ENCODE assay signal across 8 cellular contexts in genomic region chr20:35615667-35616464, GRCh38. TPM values are rescaled to one million over a fixed set of nuclear protein-coding genes. Genes with fewer than 3 reads are reported as not detected.
DNase-seq lines count a peak whose midpoint lies in the region; ATAC-seq, FAIRE-seq and TF ChIP-seq lines count a peak whose summit lies in the region.

A gene with protein sequence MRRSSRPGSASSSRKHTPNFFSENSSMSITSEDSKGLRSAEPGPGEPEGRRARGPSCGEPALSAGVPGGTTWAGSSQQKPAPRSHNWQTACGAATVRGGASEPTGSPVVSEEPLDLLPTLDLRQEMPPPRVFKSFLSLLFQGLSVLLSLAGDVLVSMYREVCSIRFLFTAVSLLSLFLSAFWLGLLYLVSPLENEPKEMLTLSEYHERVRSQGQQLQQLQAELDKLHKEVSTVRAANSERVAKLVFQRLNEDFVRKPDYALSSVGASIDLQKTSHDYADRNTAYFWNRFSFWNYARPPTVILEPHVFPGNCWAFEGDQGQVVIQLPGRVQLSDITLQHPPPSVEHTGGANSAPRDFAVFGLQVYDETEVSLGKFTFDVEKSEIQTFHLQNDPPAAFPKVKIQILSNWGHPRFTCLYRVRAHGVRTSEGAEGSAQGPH (plus strand): TSS chr20:35615829. CDS start chr20:35616004, 175 bp downstream.

- ATAC-seq in HCT116 (peak; percentile 83), SK-N-SH treated with all-trans-retinoic acid at 6 μM for 48 hours (peak; percentile 82), Right ventricle myocardium inferior (peak; percentile 95), pancreas (peak; percentile 79 to 90 (median 84))

- no peak for TF ChIP-seq POLR2A in HCT116 (IDR thresholded peaks at IDR 0.05; ENCODE audit: borderline replicate concordance, extremely low read depth, insufficient read depth, insufficient read length)
- TF ChIP-seq POLR2A in tibial nerve (IDR thresholded peaks at IDR 0.05), result peak; percentile 25 to 67

- peak within 1 kb of the TSS; percentile 87 for H3K4me3 Mint-ChIP-seq in activated naive CD8-positive, alpha-beta T cell

- no peaks in the 10 kb centered on the region for H3K36me3 Mint-ChIP-seq in activated naive CD8-positive, alpha-beta T cell

- H3K4me1 Mint-ChIP-seq in activated naive CD8-positive, alpha-beta T cell (ENCODE audit: low read depth), result peaks cover 33% of the 10 kb centered on the region

- H3K36me3 ChIP-seq in HCT116 (ENCODE audit: control insufficient read depth in 1 of 2, insufficient read depth in 2 of 2, low read length in 2 of 2) (no peaks in the 10 kb centered on the region), pancreas (no peaks in the 10 kb centered on the region), tibial nerve (peaks cover 0 to 3% (median 0%) of the 10 kb centered on the region in 3 donors)

- CTCF ChIA-PET in HCT116 (lab: Charles Lee), result interaction anchor here (0.8 kb wide), 1 partner anchor 339 kb away, joined by 4 read pairs; the partner anchor contains the start of gene SCAND1

- no peaks in the 10 kb centered on the region for H3K9me2 ChIP-seq in HCT116 (ENCODE audit: insufficient read depth)

- H3K79me2 ChIP-seq in HCT116 (ENCODE audit: insufficient read depth, low read length), result 0 out of 2 replicates have a peak, but pooled peaks cover 5% of the 10 kb centered on the region

- intact Hi-C loops in HCT116 (cut with micrococcal nuclease), result loop anchor here (5.0 kb wide), 1 partner anchor 74 kb away; the partner anchor contains the start of gene ERGIC3
- intact Hi-C loops in Right ventricle myocardium inferior (cut with DNase I), result loop anchor here (2.0 to 10.0 kb wide), 2 partner anchors 47 to 269 kb away; no protein-coding TSS in a partner anchor
- intact Hi-C loops in pancreas (cut with DNase I), result no loop called here

- H3K27me3 ChIP-seq in HCT116 (ENCODE audit: insufficient read depth, low read length) (no peaks in the 10 kb centered on the region), pancreas (no peaks in the 10 kb centered on the region), tibial nerve (no peaks in the 10 kb centered on the region)

- no peak for FAIRE-seq in pancreas (lab: Jason Lieb, UNC)

- peak within 1 kb of the TSS; percentile 72 for H3K9ac ChIP-seq in HCT116 (ENCODE audit: low read length)

- H3K9me3 ChIP-seq in HCT116 (ENCODE audit: control insufficient read depth in 1 of 2, insufficient read depth in 1 of 2, low read depth in 1 of 2, low read length in 2 of 2), result no peaks in the 10 kb centered on the region
- no peaks in the 10 kb centered on the region for H3K9me3 ChIP-seq in pancreas
- no peaks in the 10 kb centered on the region for H3K9me3 ChIP-seq in tibial nerve

- DNase-seq in GM03348 (ENCODE audit: low spot score), result peak; percentile 100
- DNase-seq in HCT116 (ENCODE audit: low read depth, low spot score), result no peak
- DNase-seq in MV-4-11 (lab: John Stamatoyannopoulos, UW), result peak; percentile 58
- DNase-seq in Right ventricle myocardium inferior (ENCODE audit: missing footprints), result peak; percentile 99
- DNase-seq in pancreas, result peak; percentile 99 to 100 (median 100)
- DNase-seq in tibial nerve (ENCODE audit: low spot score in 2 of 2), result peak; percentile 99

- peak within 1 kb of the TSS; percentile 94 for H3K27ac Mint-ChIP-seq in activated naive CD8-positive, alpha-beta T cell

- TF ChIP-seq RAD21 in HCT116 (IDR thresholded peaks at IDR 0.05; ENCODE audit: low read depth), result no peak

- peak within 1 kb of the TSS; percentile 4 for H2AFZ ChIP-seq in HCT116 (ENCODE audit: low read depth, low read length, poor library complexity, severe bottlenecking)

- H3K4me1 ChIP-seq in HCT116 (ENCODE audit: control insufficient read depth in 1 of 2, insufficient read depth in 2 of 2, low read length in 2 of 2), result peaks cover 19 to 48% of the 10 kb centered on the region in 2 experiments
- peaks cover 3 to 10% (median 7%) of the 10 kb centered on the region in 3 donors for H3K4me1 ChIP-seq in pancreas
- H3K4me1 ChIP-seq in tibial nerve, result peaks cover 0 to 41% (median 27%) of the 10 kb centered on the region in 4 donors

- TF ChIP-seq EP300 in tibial nerve (IDR thresholded peaks at IDR 0.05), result peak; percentile 11 to 73

- no peaks in the 10 kb centered on the region for H3K9me3 Mint-ChIP-seq in activated naive CD8-positive, alpha-beta T cell (ENCODE audit: low read depth)

- no peaks in the 10 kb centered on the region for H3K27me3 Mint-ChIP-seq in activated naive CD8-positive, alpha-beta T cell

- no peaks in the 10 kb centered on the region for H4K20me1 ChIP-seq in HCT116 (ENCODE audit: insufficient read depth)

- peak within 1 kb of the TSS; percentile 93 for H3K27ac ChIP-seq in HCT116 (ENCODE audit: low read depth, low read length)
- peak within 1 kb of the TSS; percentile 87 to 90 (median 88) for H3K27ac ChIP-seq in pancreas
- H3K27ac ChIP-seq in tibial nerve, result peak within 1 kb of the TSS; percentile 82 to 94 (median 93)

- peak within 1 kb of the TSS; percentile 63 to 70 for H3K4me3 ChIP-seq in HCT116 (replicated peaks in 1 of 2; ENCODE audit: low read depth in 1 of 2, low read length in 2 of 2)
- peak within 1 kb of the TSS; percentile 36 to 54 (median 41) for H3K4me3 ChIP-seq in pancreas
- H3K4me3 ChIP-seq in tibial nerve, result peak within 1 kb of the TSS; percentile 55 to 75 (median 64)

- TF ChIP-seq CTCF in HCT116 (IDR thresholded peaks at IDR 0.05 in 2 of 3, conservative IDR thresholded peaks at IDR 0.05 in 1 of 3; ENCODE audit: borderline replicate concordance in 1 of 3, insufficient read depth in 1 of 3, low read depth in 2 of 3, low read length in 2 of 3), result no peak
- no peak for TF ChIP-seq CTCF in pancreas (IDR thresholded peaks at IDR 0.05)
- peak in 2 of 5 experiments; percentile 11 to 19 for TF ChIP-seq CTCF in tibial nerve (IDR thresholded peaks at IDR 0.05)

- no TSS peak for BruUV-seq in HCT116 (replicated peaks; lab: Mats Ljungman, UMichigan)

- peak within 1 kb of the TSS; percentile 98 for H3K4me2 ChIP-seq in HCT116 (ENCODE audit: low read length)

- 0% methylated on average over 65 to 68 of the region's 68 CpGs for WGBS in pancreas, 2 donors
- 1% methylated on average over 31 to 32 of the region's 68 CpGs for WGBS in tibial nerve, 2 donors

- POLR2A ChIA-PET in HCT116 (lab: Charles Lee), result interaction anchor here (0.7 to 1.5 kb wide), 5 partner anchors 8 to 161 kb away, joined by 3 to 6 read pairs (median 3); partner anchors contain the start of genes CEP250 and RBM39

- RAD21 ChIA-PET in HCT116 (lab: Charles Lee; ENCODE audit: low non-redundant PET in 1 of 2, low total read pairs in 2 of 2, uncharacterized antibody in 2 of 2, unreplicated experiment in 2 of 2), result no interaction called here

TF ChIP-seq in HCT116, 20 proteins besides CTCF, POLR2A, EP300 and RAD21:
- TF ChIP-seq CEBPB (IDR thresholded peaks at IDR 0.05; ENCODE audit: low read depth), result no peak
- no peak for TF ChIP-seq EZH2 (IDR thresholded peaks at IDR 0.05)
- TF ChIP-seq FOSL1 (IDR thresholded peaks at IDR 0.05; ENCODE audit: low read depth), result no peak
- TF ChIP-seq TCF7L2 (IDR thresholded peaks at IDR 0.05; ENCODE audit: borderline replicate concordance, extremely low read depth, insufficient read depth, insufficient read length), result peak; percentile 30
- TF ChIP-seq POLR2AphosphoS5 (IDR thresholded peaks at IDR 0.05; ENCODE audit: low read depth, low read length), result peak; percentile 84
- TF ChIP-seq EZH2phosphoT487 (IDR thresholded peaks at IDR 0.05; ENCODE audit: borderline replicate concordance), result no peak
- peak; percentile 75; the same call in 1 of the 2 replicates for TF ChIP-seq ZFX (IDR thresholded peaks at IDR 0.05)
- no peak for TF ChIP-seq YY1 (IDR thresholded peaks at IDR 0.05; ENCODE audit: extremely low read depth, insufficient replicate concordance, low read depth, low read length)

TF ChIP-seq in SK-N-SH treated with all-trans-retinoic acid at 6 μM for 48 hours, 23 proteins besides CTCF, POLR2A, EP300 and RAD21 (continues in another document):
- TF ChIP-seq CSDC2 (CRISPR knock-in tag; IDR thresholded peaks at IDR 0.05) (0 out of 2 replicates have a peak, but pooled peaks have one; percentile 40), ZNF8 (CRISPR knock-in tag; IDR thresholded peaks at IDR 0.05) (no peak), TCF4 (CRISPR knock-in tag; IDR thresholded peaks at IDR 0.05; ENCODE audit: borderline replicate concordance) (no peak), PPARA (CRISPR knock-in tag; IDR thresholded peaks at IDR 0.05; ENCODE audit: borderline replicate concordance) (no peak), ZNF565 (CRISPR knock-in tag; conservative IDR thresholded peaks at IDR 0.05; ENCODE audit: low read depth) (no peak), SNAI2 (CRISPR knock-in tag; IDR thresholded peaks at IDR 0.05) (no peak), ZC3H10 (CRISPR knock-in tag; IDR thresholded peaks at IDR 0.05) (no peak)
- TF ChIP-seq, protein P1, sequence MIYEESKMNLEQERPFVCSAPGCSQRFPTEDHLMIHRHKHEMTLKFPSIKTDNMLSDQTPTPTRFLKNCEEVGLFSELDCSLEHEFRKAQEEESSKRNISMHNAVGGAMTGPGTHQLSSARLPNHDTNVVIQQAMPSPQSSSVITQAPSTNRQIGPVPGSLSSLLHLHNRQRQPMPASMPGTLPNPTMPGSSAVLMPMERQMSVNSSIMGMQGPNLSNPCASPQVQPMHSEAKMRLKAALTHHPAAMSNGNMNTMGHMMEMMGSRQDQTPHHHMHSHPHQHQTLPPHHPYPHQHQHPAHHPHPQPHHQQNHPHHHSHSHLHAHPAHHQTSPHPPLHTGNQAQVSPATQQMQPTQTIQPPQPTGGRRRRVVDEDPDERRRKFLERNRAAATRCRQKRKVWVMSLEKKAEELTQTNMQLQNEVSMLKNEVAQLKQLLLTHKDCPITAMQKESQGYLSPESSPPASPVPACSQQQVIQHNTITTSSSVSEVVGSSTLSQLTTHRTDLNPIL (CRISPR knock-in tag; IDR thresholded peaks at IDR 0.05; ENCODE audit: low read depth), result no peak
- TF ChIP-seq, protein P2, sequence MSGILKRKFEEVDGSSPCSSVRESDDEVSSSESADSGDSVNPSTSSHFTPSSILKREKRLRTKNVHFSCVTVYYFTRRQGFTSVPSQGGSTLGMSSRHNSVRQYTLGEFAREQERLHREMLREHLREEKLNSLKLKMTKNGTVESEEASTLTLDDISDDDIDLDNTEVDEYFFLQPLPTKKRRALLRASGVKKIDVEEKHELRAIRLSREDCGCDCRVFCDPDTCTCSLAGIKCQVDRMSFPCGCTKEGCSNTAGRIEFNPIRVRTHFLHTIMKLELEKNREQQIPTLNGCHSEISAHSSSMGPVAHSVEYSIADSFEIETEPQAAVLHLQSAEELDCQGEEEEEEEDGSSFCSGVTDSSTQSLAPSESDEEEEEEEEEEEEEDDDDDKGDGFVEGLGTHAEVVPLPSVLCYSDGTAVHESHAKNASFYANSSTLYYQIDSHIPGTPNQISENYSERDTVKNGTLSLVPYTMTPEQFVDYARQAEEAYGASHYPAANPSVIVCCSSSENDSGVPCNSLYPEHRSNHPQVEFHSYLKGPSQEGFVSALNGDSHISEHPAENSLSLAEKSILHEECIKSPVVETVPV (CRISPR knock-in tag; IDR thresholded peaks at IDR 0.05), result no peak

RNA-seq across cellular contexts. Expression of the gene that starts here (rescaled TPM):
- total RNA-seq in HCT116 (2021; ENCODE audit: unreplicated experiment), result 6.2 TPM
- polyA plus RNA-seq in HCT116 (2012), result 10.3 and 12.9 TPM in 2 replicates
- total RNA-seq in Right ventricle myocardium inferior, result 1.6 TPM
- 10 to 100 TPM; 32.7 to 65.9 (median 38.2) TPM for total RNA-seq in pancreas
- polyA plus RNA-seq in pancreas, result 10 to 100 TPM; 32.2 to 51.3 TPM
- 1 to 10 TPM; 1.3 to 5.7 (median 2.6) TPM for total RNA-seq in tibial nerve

Comparison
In these comparisons a context has a peak if more than half of its experiments do, and no peak if none do; other contexts are left out.
1. intact Hi-C loops: an anchor here in HCT116 (5.0 kb wide) and Right ventricle myocardium inferior (2.0 to 10.0 kb wide); none called in pancreas.